In genomic region chr3:159488657-159489056, GRCh38 we compare ENCODE assay signal across 2 cellular contexts.
A peak's percentile ranks its signal among the peaks of the same experiment; 100 is the strongest.
TF ChIP-seq lines count a peak whose summit lies in the region.

No MANE protein-coding gene starts in this region.

TF ChIP-seq in SK-N-SH treated with all-trans-retinoic acid at 6 μM for 48 hours, 23 proteins besides CTCF, POLR2A, EP300 and RAD21 (continued from another document):
- TF ChIP-seq CREB5 (CRISPR knock-in tag; IDR thresholded peaks at IDR 0.05; ENCODE audit: low read depth) (peak; percentile 66; the same call in 1 of the 2 replicates), BACH2 (CRISPR knock-in tag; IDR thresholded peaks at IDR 0.05; ENCODE audit: borderline replicate concordance) (no peak), PPARA (CRISPR knock-in tag; IDR thresholded peaks at IDR 0.05; ENCODE audit: borderline replicate concordance) (no peak), ARNTL (CRISPR knock-in tag; IDR thresholded peaks at IDR 0.05; ENCODE audit: borderline replicate concordance, low read depth) (no peak), RARB (CRISPR knock-in tag; IDR thresholded peaks at IDR 0.05) (no peak), GLIS3 (CRISPR knock-in tag; IDR thresholded peaks at IDR 0.05) (no peak), TOX (CRISPR knock-in tag; IDR thresholded peaks at IDR 0.05; ENCODE audit: borderline replicate concordance) (no peak), TCF4 (CRISPR knock-in tag; IDR thresholded peaks at IDR 0.05; ENCODE audit: borderline replicate concordance) (peak; percentile 95), OSR1 (CRISPR knock-in tag; IDR thresholded peaks at IDR 0.05) (no peak), ZNF70 (CRISPR knock-in tag; IDR thresholded peaks at IDR 0.05) (no peak), CSDC2 (CRISPR knock-in tag; IDR thresholded peaks at IDR 0.05) (no peak), ESRRG (CRISPR knock-in tag; IDR thresholded peaks at IDR 0.05) (0 out of 2 replicates have a peak, but pooled peaks have one; percentile 31), ZFP30 (CRISPR knock-in tag; IDR thresholded peaks at IDR 0.05) (no peak), ZFP3 (CRISPR knock-in tag; IDR thresholded peaks at IDR 0.05) (no peak), SNAI2 (CRISPR knock-in tag; IDR thresholded peaks at IDR 0.05) (peak; percentile 78; the same call in 1 of the 2 replicates)
- TF ChIP-seq, protein P1, sequence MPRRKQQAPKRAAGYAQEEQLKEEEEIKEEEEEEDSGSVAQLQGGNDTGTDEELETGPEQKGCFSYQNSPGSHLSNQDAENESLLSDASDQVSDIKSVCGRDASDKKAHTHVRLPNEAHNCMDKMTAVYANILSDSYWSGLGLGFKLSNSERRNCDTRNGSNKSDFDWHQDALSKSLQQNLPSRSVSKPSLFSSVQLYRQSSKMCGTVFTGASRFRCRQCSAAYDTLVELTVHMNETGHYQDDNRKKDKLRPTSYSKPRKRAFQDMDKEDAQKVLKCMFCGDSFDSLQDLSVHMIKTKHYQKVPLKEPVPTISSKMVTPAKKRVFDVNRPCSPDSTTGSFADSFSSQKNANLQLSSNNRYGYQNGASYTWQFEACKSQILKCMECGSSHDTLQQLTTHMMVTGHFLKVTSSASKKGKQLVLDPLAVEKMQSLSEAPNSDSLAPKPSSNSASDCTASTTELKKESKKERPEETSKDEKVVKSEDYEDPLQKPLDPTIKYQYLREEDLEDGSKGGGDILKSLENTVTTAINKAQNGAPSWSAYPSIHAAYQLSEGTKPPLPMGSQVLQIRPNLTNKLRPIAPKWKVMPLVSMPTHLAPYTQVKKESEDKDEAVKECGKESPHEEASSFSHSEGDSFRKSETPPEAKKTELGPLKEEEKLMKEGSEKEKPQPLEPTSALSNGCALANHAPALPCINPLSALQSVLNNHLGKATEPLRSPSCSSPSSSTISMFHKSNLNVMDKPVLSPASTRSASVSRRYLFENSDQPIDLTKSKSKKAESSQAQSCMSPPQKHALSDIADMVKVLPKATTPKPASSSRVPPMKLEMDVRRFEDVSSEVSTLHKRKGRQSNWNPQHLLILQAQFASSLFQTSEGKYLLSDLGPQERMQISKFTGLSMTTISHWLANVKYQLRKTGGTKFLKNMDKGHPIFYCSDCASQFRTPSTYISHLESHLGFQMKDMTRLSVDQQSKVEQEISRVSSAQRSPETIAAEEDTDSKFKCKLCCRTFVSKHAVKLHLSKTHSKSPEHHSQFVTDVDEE (CRISPR knock-in tag; IDR thresholded peaks at IDR 0.05) = peak; percentile 86
- TF ChIP-seq, protein P2, sequence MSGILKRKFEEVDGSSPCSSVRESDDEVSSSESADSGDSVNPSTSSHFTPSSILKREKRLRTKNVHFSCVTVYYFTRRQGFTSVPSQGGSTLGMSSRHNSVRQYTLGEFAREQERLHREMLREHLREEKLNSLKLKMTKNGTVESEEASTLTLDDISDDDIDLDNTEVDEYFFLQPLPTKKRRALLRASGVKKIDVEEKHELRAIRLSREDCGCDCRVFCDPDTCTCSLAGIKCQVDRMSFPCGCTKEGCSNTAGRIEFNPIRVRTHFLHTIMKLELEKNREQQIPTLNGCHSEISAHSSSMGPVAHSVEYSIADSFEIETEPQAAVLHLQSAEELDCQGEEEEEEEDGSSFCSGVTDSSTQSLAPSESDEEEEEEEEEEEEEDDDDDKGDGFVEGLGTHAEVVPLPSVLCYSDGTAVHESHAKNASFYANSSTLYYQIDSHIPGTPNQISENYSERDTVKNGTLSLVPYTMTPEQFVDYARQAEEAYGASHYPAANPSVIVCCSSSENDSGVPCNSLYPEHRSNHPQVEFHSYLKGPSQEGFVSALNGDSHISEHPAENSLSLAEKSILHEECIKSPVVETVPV (CRISPR knock-in tag; IDR thresholded peaks at IDR 0.05) = peak; percentile 68; the same call in 1 of the 2 replicates
TF ChIP-seq in SK-N-SH treated with all-trans-retinoic acid at 6 μM for 48 hours: peak in this region for 7.

TF ChIP-seq in GM23338, 12 proteins besides CTCF, POLR2A, EP300 and RAD21 (continued from another document):
- TF ChIP-seq, protein P3, sequence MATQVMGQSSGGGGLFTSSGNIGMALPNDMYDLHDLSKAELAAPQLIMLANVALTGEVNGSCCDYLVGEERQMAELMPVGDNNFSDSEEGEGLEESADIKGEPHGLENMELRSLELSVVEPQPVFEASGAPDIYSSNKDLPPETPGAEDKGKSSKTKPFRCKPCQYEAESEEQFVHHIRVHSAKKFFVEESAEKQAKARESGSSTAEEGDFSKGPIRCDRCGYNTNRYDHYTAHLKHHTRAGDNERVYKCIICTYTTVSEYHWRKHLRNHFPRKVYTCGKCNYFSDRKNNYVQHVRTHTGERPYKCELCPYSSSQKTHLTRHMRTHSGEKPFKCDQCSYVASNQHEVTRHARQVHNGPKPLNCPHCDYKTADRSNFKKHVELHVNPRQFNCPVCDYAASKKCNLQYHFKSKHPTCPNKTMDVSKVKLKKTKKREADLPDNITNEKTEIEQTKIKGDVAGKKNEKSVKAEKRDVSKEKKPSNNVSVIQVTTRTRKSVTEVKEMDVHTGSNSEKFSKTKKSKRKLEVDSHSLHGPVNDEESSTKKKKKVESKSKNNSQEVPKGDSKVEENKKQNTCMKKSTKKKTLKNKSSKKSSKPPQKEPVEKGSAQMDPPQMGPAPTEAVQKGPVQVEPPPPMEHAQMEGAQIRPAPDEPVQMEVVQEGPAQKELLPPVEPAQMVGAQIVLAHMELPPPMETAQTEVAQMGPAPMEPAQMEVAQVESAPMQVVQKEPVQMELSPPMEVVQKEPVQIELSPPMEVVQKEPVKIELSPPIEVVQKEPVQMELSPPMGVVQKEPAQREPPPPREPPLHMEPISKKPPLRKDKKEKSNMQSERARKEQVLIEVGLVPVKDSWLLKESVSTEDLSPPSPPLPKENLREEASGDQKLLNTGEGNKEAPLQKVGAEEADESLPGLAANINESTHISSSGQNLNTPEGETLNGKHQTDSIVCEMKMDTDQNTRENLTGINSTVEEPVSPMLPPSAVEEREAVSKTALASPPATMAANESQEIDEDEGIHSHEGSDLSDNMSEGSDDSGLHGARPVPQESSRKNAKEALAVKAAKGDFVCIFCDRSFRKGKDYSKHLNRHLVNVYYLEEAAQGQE (IDR thresholded peaks at IDR 0.05; ENCODE audit: unreplicated experiment) = no peak
- TF ChIP-seq NANOG (IDR thresholded peaks at IDR 0.05; ENCODE audit: borderline replicate concordance) = no peak
- no peak for TF ChIP-seq EZH2phosphoT487 (IDR thresholded peaks at IDR 0.05; ENCODE audit: unreplicated experiment)
- no peak for TF ChIP-seq ZNF331 (CRISPR knock-in tag; IDR thresholded peaks at IDR 0.05; ENCODE audit: low read depth)
- TF ChIP-seq POLR2AphosphoS5 (IDR thresholded peaks at IDR 0.05; ENCODE audit: low read depth) = no peak
- TF ChIP-seq ETS1 (IDR thresholded peaks at IDR 0.05) = no peak
- TF ChIP-seq STAT1 (IDR thresholded peaks at IDR 0.05; ENCODE audit: unreplicated experiment) = no peak
- TF ChIP-seq ZNF114 (CRISPR knock-in tag; IDR thresholded peaks at IDR 0.05) = no peak
- no peak for TF ChIP-seq CREB1 (CRISPR knock-in tag; IDR thresholded peaks at IDR 0.05; ENCODE audit: low read depth)
- TF ChIP-seq ZNF462 (CRISPR knock-in tag; IDR thresholded peaks at IDR 0.05) = no peak
- TF ChIP-seq EZH2 (IDR thresholded peaks at IDR 0.05; ENCODE audit: low read depth, unreplicated experiment) = no peak
